Comparison of ENCODE assay signal across 13 cellular contexts in genomic region chr3:45943207-45943846, GRCh38. TPM values are rescaled to one million over a fixed set of nuclear protein-coding genes. Genes with fewer than 3 reads are reported as not detected.
DNase-seq lines count a peak whose midpoint lies in the region; ATAC-seq and FAIRE-seq lines count a peak whose summit lies in the region.
"Had no signal": no experiment of that assay in that cellular context is flagged by ENCODE, and none has a peak within 500 bp of the region (broad histone marks: within the 10 kb centered on the region; RNA-seq: fewer than 3 reads in every experiment).

Gene CXCR6 (plus strand): TSS chr3:45943464. CDS start chr3:45946482, 3,018 bp downstream.

- H3K9me3 ChIP-seq in thymus (ENCODE audit: control insufficient read depth): no peaks in the 10 kb centered on the region
- H3K9me3 ChIP-seq: thoracic aorta had no signal

- peaks cover 30% of the 10 kb centered on the region for H3K36me3 ChIP-seq in thymus (ENCODE audit: control insufficient read depth, insufficient read depth)

- 66% methylated on average over 8 of the region's 8 CpGs for WGBS in thymus

- peak within 1 kb of the TSS; percentile 18 for H3K27ac ChIP-seq in thymus (ENCODE audit: low read depth)
- H3K27ac ChIP-seq: thoracic aorta had no signal

- H3K4me1 ChIP-seq in thymus (ENCODE audit: control insufficient read depth, insufficient read depth, low read length): peaks cover 21% of the 10 kb centered on the region

- ATAC-seq in sciatic nerve (no peak), HG03521 (IDR thresholded peaks at IDR 0.05; ENCODE audit: unreplicated experiment) (no peak)

- H3K4me3 ChIP-seq in thymus (ENCODE audit: low read length): no peak within 1 kb of the TSS
- H3K4me3 ChIP-seq: thoracic aorta had no signal

- intact Hi-C loops in sciatic nerve (cut with DNase I): no loop called here

- FAIRE-seq in urothelium cell line (lab: Jason Lieb, UNC): no peak
- FAIRE-seq: keratinocyte had no signal

- peak; percentile 79 for DNase-seq in activated CD8-positive, alpha-beta memory T cell treated with anti-CD3 and anti-CD28 coated beads for 24 hours
- no peak for DNase-seq in activated CD8-positive, alpha-beta memory T cell treated with anti-CD3 and anti-CD28 coated beads, Interleukin-2, amount 50 U/mL, for 48 hours
- peak; percentile 25 for DNase-seq in activated gamma-delta T cell treated with anti-CD3 and anti-CD28 coated beads, Interleukin-2, amount 50 U/mL, for 16 hours (ENCODE audit: low read depth)
- DNase-seq in sciatic nerve (ENCODE audit: low spot score): peak; percentile 28
- no peak for DNase-seq in urothelium cell line (ENCODE audit: low spot score)
- no peak for DNase-seq in DMS 273 (lab: John Stamatoyannopoulos, UW; ENCODE audit: unreplicated experiment)
- DNase-seq: erythroblast, NCI-H2029 had no signal

- H3K27me3 ChIP-seq in thymus (ENCODE audit: control insufficient read depth, insufficient read depth): no peaks in the 10 kb centered on the region

RNA-seq across cellular contexts. Expression of gene CXCR6, which starts in this region (rescaled TPM):
- total RNA-seq in sciatic nerve: 0.49 TPM
- 8.5 TPM for polyA plus RNA-seq in thymus
- total RNA-seq: A673 had no signal
- polyA plus RNA-seq: keratinocyte had no signal

Comparison
In these comparisons a context has a peak if more than half of its experiments do, and no peak if none do; other contexts are left out.
1. DNase-seq: peak in activated CD8-positive, alpha-beta memory T cell treated with anti-CD3 and anti-CD28 coated beads for 24 hours (single experiment) and activated gamma-delta T cell treated with anti-CD3 and anti-CD28 coated beads, Interleukin-2, amount 50 U/mL, for 16 hours (single experiment); none in activated CD8-positive, alpha-beta memory T cell treated with anti-CD3 and anti-CD28 coated beads, Interleukin-2, amount 50 U/mL, for 48 hours (single experiment), urothelium cell line (single experiment) and DMS 273 (single experiment).
2. Peak in DNase-seq in sciatic nerve; RNA of the gene not detected or under 1 TPM.